Comparison of ENCODE assay signal across 5 cellular contexts in the genomic region with DNA sequence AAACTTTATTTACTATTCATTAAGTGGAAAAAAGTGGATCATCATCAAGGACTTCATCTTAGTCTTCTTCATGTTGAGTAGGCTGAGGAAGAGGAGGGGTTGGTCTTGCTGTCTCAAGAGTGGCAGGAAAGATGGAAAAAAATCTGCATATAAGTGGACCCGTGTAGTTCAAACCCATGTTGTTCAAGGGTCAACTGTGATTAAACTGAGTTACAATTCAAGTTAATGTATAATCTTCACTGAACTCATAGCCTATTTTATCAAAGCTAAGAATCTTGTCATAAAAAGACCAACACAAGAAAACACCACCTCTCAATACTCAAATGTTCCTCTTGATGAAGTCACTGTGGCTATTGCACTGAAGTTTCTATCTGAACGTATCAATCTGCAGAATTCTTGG.
"Had no signal": no experiment of that assay in that cellular context is flagged by ENCODE, and none has a peak within 500 bp of the region (broad histone marks: within the 10 kb centered on the region; RNA-seq: fewer than 3 reads in every experiment).

No MANE protein-coding gene starts in this region.

- H3K27ac ChIP-seq: HL-60 had no signal

- DNase-seq: IMR-90, KBM-7 had no signal

- ATAC-seq: K562 had no signal

- H3K4me3 ChIP-seq: K562 had no signal

- FAIRE-seq: HTR-8/SVneo, K562 had no signal
